Comparison of ENCODE assay signal across 8 cellular contexts in genomic region chr11:67354314-67355022, GRCh38. TPM values are rescaled to one million over a fixed set of nuclear protein-coding genes. Genes with fewer than 3 reads are reported as not detected.
DNase-seq lines count a peak whose midpoint lies in the region; ATAC-seq, FAIRE-seq and TF ChIP-seq lines count a peak whose summit lies in the region.

No MANE protein-coding gene starts in this region.

- H3K4me3 ChIP-seq in HUES6 (ENCODE audit: low read depth, low read length) (peak overlapping the region; percentile 83), psoas muscle (peak overlapping the region; percentile 81)

- no peaks in the 10 kb centered on the region for H3K9me3 Mint-ChIP-seq in activated T-helper 17 cell treated with anti-CD3 and anti-CD28 coated beads, Interleukin-2, amount 50 U/mL, for 72 hours

- peak overlapping the region; percentile 43 for H3K9ac ChIP-seq in HUES6 (ENCODE audit: low read length)

- 21 to 31% (median 28%) methylated on average over 2 to 3 of the region's 3 CpGs for WGBS in psoas muscle, 3 donors

- no peaks in the 10 kb centered on the region for H3K27me3 ChIP-seq in HUES6 (ENCODE audit: control insufficient read depth, insufficient read depth, low read length)
- H3K27me3 ChIP-seq in psoas muscle (ENCODE audit: insufficient read depth in 3 of 3, low read length in 2 of 3) = no peaks in the 10 kb centered on the region

- peaks cover 18% of the 10 kb centered on the region for H3K4me1 Mint-ChIP-seq in activated T-helper 17 cell treated with anti-CD3 and anti-CD28 coated beads, Interleukin-2, amount 50 U/mL, for 72 hours

- peak overlapping the region; percentile 95 for H3K4me3 Mint-ChIP-seq in activated T-helper 17 cell treated with anti-CD3 and anti-CD28 coated beads, Interleukin-2, amount 50 U/mL, for 72 hours

- H3K36me3 ChIP-seq in HUES6 (ENCODE audit: control insufficient read depth, insufficient read depth, low read length) = no peaks in the 10 kb centered on the region
- no peaks in the 10 kb centered on the region for H3K36me3 ChIP-seq in psoas muscle (ENCODE audit: insufficient read depth in 1 of 2, low read depth in 1 of 2)

- DNase-seq in D721Med (ENCODE audit: insufficient read length, low spot score) (peak; percentile 9), Right ventricle myocardium inferior (ENCODE audit: missing footprints) (no peak), psoas muscle (peak; percentile 78 to 82), hippocampal formation (lab: John Stamatoyannopoulos, UW) (no peak), T-helper 9 cell (no peak), SK-N-DZ (ENCODE audit: low spot score) (no peak)

- peak overlapping the region; percentile 97 for H3K27ac Mint-ChIP-seq in activated T-helper 17 cell treated with anti-CD3 and anti-CD28 coated beads, Interleukin-2, amount 50 U/mL, for 72 hours

- FAIRE-seq in D721Med (lab: Jason Lieb, UNC) = no peak

- H3K27ac ChIP-seq in HUES6 (ENCODE audit: low read depth, low read length) = peak overlapping the region; percentile 54; the same call in 1 of the 2 replicates
- peak overlapping the region; percentile 99 for H3K27ac ChIP-seq in psoas muscle

- peaks cover 18% of the 10 kb centered on the region for H3K36me3 Mint-ChIP-seq in activated T-helper 17 cell treated with anti-CD3 and anti-CD28 coated beads, Interleukin-2, amount 50 U/mL, for 72 hours (ENCODE audit: low read depth)

- TF ChIP-seq CTCF in D721Med (IDR thresholded peaks at IDR 0.05; ENCODE audit: insufficient read depth, missing control alignments) = no peak
- TF ChIP-seq CTCF in psoas muscle (IDR thresholded peaks at IDR 0.05) = no peak

- H3K4me1 ChIP-seq in HUES6 (ENCODE audit: control insufficient read depth, insufficient read depth, low read length) (peaks cover 31% of the 10 kb centered on the region), psoas muscle (peaks cover 57% of the 10 kb centered on the region)

- no peaks in the 10 kb centered on the region for H3K27me3 Mint-ChIP-seq in activated T-helper 17 cell treated with anti-CD3 and anti-CD28 coated beads, Interleukin-2, amount 50 U/mL, for 72 hours

- no peaks in the 10 kb centered on the region for H3K9me3 ChIP-seq in HUES6 (ENCODE audit: control insufficient read depth, insufficient read depth, low read depth, low read length)
- H3K9me3 ChIP-seq in psoas muscle = no peaks in the 10 kb centered on the region

- peak; percentile 29 for ATAC-seq in activated T-helper 17 cell treated with anti-CD3 and anti-CD28 coated beads, Interleukin-2, amount 50 U/mL, for 72 hours (replicated peaks)
- peak; percentile 17 for ATAC-seq in Right ventricle myocardium inferior
- ATAC-seq in psoas muscle = peak in 3 of 4 donors; percentile 2 to 34 (median 26)

- intact Hi-C loops in Right ventricle myocardium inferior (cut with DNase I) = loop anchor here (5.0 kb wide), 1 partner anchor 153 kb away; the partner anchor contains the start of genes CDK2AP2 and PITPNM1
- intact Hi-C loops in psoas muscle (cut with DNase I) = no loop called here

RNA-seq across cellular contexts. Expression of gene POLD4, which starts 1.1 kb away (rescaled TPM):
- 10 to 100 TPM; 32.4 to 60.2 TPM for total RNA-seq in activated T-helper 17 cell treated with anti-CD3 and anti-CD28 coated beads, Interleukin-2, amount 50 U/mL, for 72 hours
- total RNA-seq in Right ventricle myocardium inferior = 49.7 TPM
- total RNA-seq in psoas muscle = 10 to 100 TPM; 31.8 to 89.8 (median 56.1) TPM
- polyA plus RNA-seq in psoas muscle = 10 to 100 TPM; 72.6 to 74.9 (median 73.3) TPM
- polyA plus RNA-seq in SK-N-DZ (2014; cell fraction: cytosol; rRNA removed) = 6.5 and 8.5 TPM in 2 replicates
- 8.2 and 9.1 TPM in 2 replicates for polyA plus RNA-seq in SK-N-DZ (2014; cell fraction: nucleus; rRNA removed)

RNA-seq across cellular contexts. Expression of gene CLCF1, which starts 18.9 kb away (rescaled TPM):
- 1 to 10 TPM in 1 of 2 donors, under 1 TPM in 1; 0.22 to 1.1 TPM for total RNA-seq in activated T-helper 17 cell treated with anti-CD3 and anti-CD28 coated beads, Interleukin-2, amount 50 U/mL, for 72 hours
- total RNA-seq in Right ventricle myocardium inferior = 0.51 TPM
- 1 to 10 TPM in 1 of 4 donors, under 1 TPM in 3; 0.44 to 1.5 (median 0.82) TPM for total RNA-seq in psoas muscle
- 1 to 10 TPM in 1 of 3 donors, under 1 TPM in 2; 0.47 to 6.5 (median 0.62) TPM for polyA plus RNA-seq in psoas muscle
- 0.12 and 0.21 TPM in 2 replicates for polyA plus RNA-seq in SK-N-DZ (2014; cell fraction: cytosol; rRNA removed)
- polyA plus RNA-seq in SK-N-DZ (2014; cell fraction: nucleus; rRNA removed) = 1.4 TPM in 1 of 2 replicates, not detected in the other

RNA-seq across cellular contexts. Expression of gene RAD9A, which starts 37.3 kb away (rescaled TPM):
- 10 to 100 TPM; 32.0 to 37.5 TPM for total RNA-seq in activated T-helper 17 cell treated with anti-CD3 and anti-CD28 coated beads, Interleukin-2, amount 50 U/mL, for 72 hours
- total RNA-seq in Right ventricle myocardium inferior = 6.9 TPM
- 1 to 10 TPM; 1.8 to 6.7 (median 5.8) TPM for total RNA-seq in psoas muscle
- 10 to 100 TPM in 2 of 3 donors, 1 to 10 TPM in 1; 7.1 to 12.3 (median 10.1) TPM for polyA plus RNA-seq in psoas muscle
- polyA plus RNA-seq in SK-N-DZ (2014; cell fraction: cytosol; rRNA removed) = 10.4 and 14.3 TPM in 2 replicates
- polyA plus RNA-seq in SK-N-DZ (2014; cell fraction: nucleus; rRNA removed) = 38.3 and 51.4 TPM in 2 replicates

RNA-seq across cellular contexts. Expression of gene PPP1CA, which starts 47.2 kb away (rescaled TPM):
- 100 to 1,000 TPM; 220 to 322 TPM for total RNA-seq in activated T-helper 17 cell treated with anti-CD3 and anti-CD28 coated beads, Interleukin-2, amount 50 U/mL, for 72 hours
- total RNA-seq in Right ventricle myocardium inferior = 112 TPM
- 100 to 1,000 TPM in 1 of 4 donors, 10 to 100 TPM in 3; 72.6 to 113 (median 86.6) TPM for total RNA-seq in psoas muscle
- 100 to 1,000 TPM; 108 to 191 (median 147) TPM for polyA plus RNA-seq in psoas muscle
- polyA plus RNA-seq in SK-N-DZ (2014; cell fraction: cytosol; rRNA removed) = 170 and 171 TPM in 2 replicates
- 101 and 105 TPM in 2 replicates for polyA plus RNA-seq in SK-N-DZ (2014; cell fraction: nucleus; rRNA removed)

RNA-seq across cellular contexts. Expression of gene TBC1D10C, which starts 49.4 kb away (rescaled TPM):
- total RNA-seq in activated T-helper 17 cell treated with anti-CD3 and anti-CD28 coated beads, Interleukin-2, amount 50 U/mL, for 72 hours = 100 to 1,000 TPM; 155 to 197 TPM
- 1.3 TPM for total RNA-seq in Right ventricle myocardium inferior
- 1 to 10 TPM in 3 of 4 donors, under 1 TPM in 1; 0.65 to 1.6 (median 1.2) TPM for total RNA-seq in psoas muscle
- under 1 TPM; 0.25 to 0.52 (median 0.34) TPM for polyA plus RNA-seq in psoas muscle
- polyA plus RNA-seq in SK-N-DZ (2014; cell fraction: cytosol; rRNA removed) = 1.7 TPM in 1 of 2 replicates, not detected in the other
- polyA plus RNA-seq in SK-N-DZ (2014; cell fraction: nucleus; rRNA removed) = 1.2 and 1.4 TPM in 2 replicates

Comparison
In these comparisons a context has a peak if more than half of its experiments do, and no peak if none do; other contexts are left out.
1. DNase-seq: peak in D721Med (single experiment) and psoas muscle (2 of 2); none in Right ventricle myocardium inferior (single experiment), hippocampal formation (0 of 2), T-helper 9 cell (single experiment) and SK-N-DZ (single experiment).
2. Peak in every context shown above with its lines, with median percentiles within 50 percentile points of each other: ATAC-seq.